17 cellular contexts compared by ENCODE assay signal in genomic region chr6:109121411-109121810, GRCh38. TPM values are rescaled to one million over a fixed set of nuclear protein-coding genes. Genes with fewer than 3 reads are reported as not detected.
DNase-seq lines count a peak whose midpoint lies in the region; ATAC-seq and TF ChIP-seq lines count a peak whose summit lies in the region.
"Had no signal": no experiment of that assay in that cellular context is flagged by ENCODE, and none has a peak within 500 bp of the region (broad histone marks: within the 10 kb centered on the region; RNA-seq: fewer than 3 reads in every experiment).

No MANE protein-coding gene starts in this region.

- H3K4me1 ChIP-seq in subcutaneous abdominal adipose tissue (ENCODE audit: control insufficient read depth in 5 of 5, insufficient read depth in 5 of 5, low read length in 5 of 5), result peaks cover 5 to 40% (median 32%) of the 10 kb centered on the region in 5 donors
- H3K4me1 ChIP-seq: prostate gland had no signal

- no peaks in the 10 kb centered on the region for H3K27me3 Mint-ChIP-seq in natural killer cell treated with Interleukin-12 subunit alpha and Interleukin-12 subunit beta and Interleukin-15 and Interleukin-18, amount 100 ng/mL, for 72 hours
- H3K27me3 Mint-ChIP-seq: CD4-positive, CD25-positive, alpha-beta regulatory T cell had no signal

- H3K27ac ChIP-seq in HL-60 (replicated peaks) (peak overlapping the region; percentile 35), VCaP (peak overlapping the region; percentile 22; the same call in 1 of the 2 replicates), subcutaneous abdominal adipose tissue (ENCODE audit: low read depth, low read length) (peak overlapping the region; percentile 47)
- H3K27ac ChIP-seq: prostate gland, SJCRH30 had no signal

- no peaks in the 10 kb centered on the region for H3K36me3 ChIP-seq in subcutaneous abdominal adipose tissue (ENCODE audit: control insufficient read depth in 5 of 5, insufficient read depth in 5 of 5, low read length in 5 of 5)
- H3K36me3 ChIP-seq: ascending aorta, gastroesophageal sphincter, prostate gland, SJCRH30, tibial nerve had no signal

- H3K9me3 Mint-ChIP-seq in natural killer cell treated with Interleukin-12 subunit alpha and Interleukin-12 subunit beta and Interleukin-15 and Interleukin-18, amount 100 ng/mL, for 72 hours, result no peaks in the 10 kb centered on the region
- H3K9me3 Mint-ChIP-seq: CD4-positive, CD25-positive, alpha-beta regulatory T cell; immature natural killer cell had no signal

- H3K4me3 ChIP-seq in HL-60 (replicated peaks; ENCODE audit: insufficient read depth, low read length), result no peak overlapping the region
- no peak overlapping the region for H3K4me3 ChIP-seq in subcutaneous abdominal adipose tissue (ENCODE audit: low read depth in 1 of 5, low read length in 5 of 5)
- H3K4me3 ChIP-seq: gastroesophageal sphincter, mucosa of descending colon, prostate gland, SJCRH30, tibial nerve had no signal

- no peaks in the 10 kb centered on the region for H3K36me3 Mint-ChIP-seq in natural killer cell treated with Interleukin-12 subunit alpha and Interleukin-12 subunit beta and Interleukin-15 and Interleukin-18, amount 100 ng/mL, for 72 hours
- H3K36me3 Mint-ChIP-seq: CD4-positive, CD25-positive, alpha-beta regulatory T cell; immature natural killer cell had no signal

- no peak for DNase-seq in HL-60 (ENCODE audit: low read depth in 1 of 2, low spot score in 1 of 2)
- DNase-seq in iris pigment epithelial cell (ENCODE audit: low read depth), result peak; percentile 36
- no peak for DNase-seq in NCI-H345 treated with DMSO at 0.1 percent for 48 hours (lab: John Stamatoyannopoulos, UW; ENCODE audit: unreplicated experiment)
- no peak for DNase-seq in activated CD4-positive, CD25-positive, alpha-beta regulatory T cell treated with anti-CD3 and anti-CD28 coated beads, Interleukin-2, amount 50 U/mL, for 72 hours
- DNase-seq in natural killer cell treated with Interleukin-12 subunit alpha and Interleukin-12 subunit beta and Interleukin-15 and Interleukin-18, amount 100 ng/mL, for 72 hours (ENCODE audit: low spot score), result no peak
- DNase-seq: activated CD8-positive, alpha-beta T cell treated with anti-CD3 and anti-CD28 coated beads, Interleukin-2, amount 10 ng/mL, durations not matched to agents 7 days and 5 days; CD4-positive, CD25-positive, alpha-beta regulatory T cell; DMS79 treated with DMSO at 0.1 percent for 48 hours; immature natural killer cell had no signal

- H3K27ac Mint-ChIP-seq in natural killer cell treated with Interleukin-12 subunit alpha and Interleukin-12 subunit beta and Interleukin-15 and Interleukin-18, amount 100 ng/mL, for 72 hours, result no peak overlapping the region
- H3K27ac Mint-ChIP-seq: activated CD8-positive, alpha-beta T cell treated with anti-CD3 and anti-CD28 coated beads, Interleukin-2, amount 10 ng/mL, durations not matched to agents 7 days and 5 days had no signal

- H3K4me1 Mint-ChIP-seq in natural killer cell treated with Interleukin-12 subunit alpha and Interleukin-12 subunit beta and Interleukin-15 and Interleukin-18, amount 100 ng/mL, for 72 hours (ENCODE audit: low read depth in 2 of 2), result peaks cover 9 to 18% of the 10 kb centered on the region in 2 donors

- H3K4me3 Mint-ChIP-seq in natural killer cell treated with Interleukin-12 subunit alpha and Interleukin-12 subunit beta and Interleukin-15 and Interleukin-18, amount 100 ng/mL, for 72 hours, result no peak overlapping the region
- H3K4me3 Mint-ChIP-seq: activated CD8-positive, alpha-beta T cell treated with anti-CD3 and anti-CD28 coated beads, Interleukin-2, amount 10 ng/mL, durations not matched to agents 7 days and 5 days; CD4-positive, CD25-positive, alpha-beta regulatory T cell had no signal

- H3K9me3 ChIP-seq in subcutaneous abdominal adipose tissue (ENCODE audit: control insufficient read depth in 5 of 5, low read length in 5 of 5), result no peaks in the 10 kb centered on the region
- H3K9me3 ChIP-seq: ascending aorta, gastroesophageal sphincter, mucosa of descending colon, prostate gland, SJCRH30, tibial nerve had no signal

- no peak for TF ChIP-seq CTCF in HL-60 (IDR thresholded peaks at IDR 0.05; ENCODE audit: insufficient read depth, low read length)
- no peak for TF ChIP-seq CTCF in VCaP (conservative IDR thresholded peaks at IDR 0.05)

- H3K9ac ChIP-seq in subcutaneous abdominal adipose tissue (ENCODE audit: low read length in 5 of 5), result peak overlapping the region in 2 of 5 donors; percentile 24 to 45

- no peaks in the 10 kb centered on the region for H3K27me3 ChIP-seq in HL-60 (ENCODE audit: insufficient read depth, poor library complexity, severe bottlenecking)
- H3K27me3 ChIP-seq in subcutaneous abdominal adipose tissue (ENCODE audit: control insufficient read depth in 5 of 5, insufficient read depth in 4 of 5, low read length in 5 of 5), result no peaks in the 10 kb centered on the region
- H3K27me3 ChIP-seq: ascending aorta, gastroesophageal sphincter, SJCRH30, tibial nerve had no signal

- no peak for ATAC-seq in natural killer cell treated with Interleukin-12 subunit alpha and Interleukin-12 subunit beta and Interleukin-15 and Interleukin-18, amount 100 ng/mL, for 72 hours
- ATAC-seq: activated CD8-positive, alpha-beta T cell treated with anti-CD3 and anti-CD28 coated beads, Interleukin-2, amount 10 ng/mL, durations not matched to agents 7 days and 5 days; gastroesophageal sphincter had no signal

RNA-seq across cellular contexts. Expression of gene CEP57L1, which starts 26.1 kb away (rescaled TPM):
- 10 to 100 TPM; 14.4 to 29.3 TPM for total RNA-seq in natural killer cell treated with Interleukin-12 subunit alpha and Interleukin-12 subunit beta and Interleukin-15 and Interleukin-18, amount 100 ng/mL, for 72 hours

RNA-seq across cellular contexts. Expression of gene SESN1, which starts 26.8 kb away (rescaled TPM):
- total RNA-seq in natural killer cell treated with Interleukin-12 subunit alpha and Interleukin-12 subunit beta and Interleukin-15 and Interleukin-18, amount 100 ng/mL, for 72 hours, result 1 to 10 TPM; 7.4 to 9.6 TPM
